In the genomic region with DNA sequence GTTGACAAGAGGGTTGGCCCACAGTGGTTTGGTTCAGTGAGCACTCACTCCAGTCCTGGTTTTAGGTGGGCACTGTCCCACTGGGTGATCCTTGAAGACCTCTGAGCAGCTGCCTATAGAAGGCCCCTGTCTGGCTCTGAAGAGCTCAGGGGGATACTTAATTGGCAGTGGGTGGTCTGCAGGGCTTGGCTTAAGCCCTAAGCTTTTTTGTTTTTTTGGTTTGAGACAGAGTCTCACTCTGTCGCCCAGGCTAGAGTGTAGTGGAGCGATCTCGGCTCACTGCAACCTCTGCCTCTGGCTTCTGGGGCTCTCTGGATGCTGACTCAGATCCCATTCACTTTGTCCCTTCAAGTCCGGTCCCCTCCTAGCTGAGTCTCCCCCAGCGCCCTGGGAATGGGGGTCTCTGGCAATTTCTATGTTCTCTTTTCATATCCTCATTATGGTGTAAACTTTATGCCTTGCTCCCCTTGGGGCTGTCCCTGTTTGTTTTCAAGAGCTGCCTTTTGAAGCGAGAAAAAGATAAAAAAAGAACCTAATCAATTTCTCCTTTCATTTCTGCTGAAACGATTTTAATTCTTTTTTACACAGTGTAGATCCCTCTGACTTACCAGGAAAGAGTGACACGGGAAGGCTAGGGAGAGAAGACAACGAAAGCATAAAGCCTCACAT, we compare ENCODE assay signal across 17 cellular contexts.
"Had no signal": no experiment of that assay in that cellular context is flagged by ENCODE, and none has a peak within 500 bp of the region (broad histone marks: within the 10 kb centered on the region; RNA-seq: fewer than 3 reads in every experiment).

No MANE protein-coding gene starts in this region.

- H3K27ac ChIP-seq: neutrophil, WERI-Rb-1 had no signal

- H3K36me3 ChIP-seq: neutrophil, WERI-Rb-1 had no signal

- H3K36me3 Mint-ChIP-seq: mesothelial cell of epicardium, T-cell, type B pancreatic cell had no signal

- H3K4me2 ChIP-seq: hepatocyte had no signal

- H3K27ac Mint-ChIP-seq: activated naive CD4-positive, alpha-beta T cell treated with anti-CD3 and anti-CD28 coated beads for 36 hours; activated T-helper 17 cell treated with anti-CD3 and anti-CD28 coated beads, Interleukin-2, amount 50 U/mL, for 72 hours; effector memory CD8-positive, alpha-beta T cell; mesothelial cell of epicardium; T-cell; type B pancreatic cell had no signal

- ATAC-seq: activated T-helper 17 cell treated with anti-CD3 and anti-CD28 coated beads, Interleukin-2, amount 50 U/mL, for 72 hours; effector memory CD8-positive, alpha-beta T cell; right cardiac atrium; T-cell had no signal

- H2AFZ ChIP-seq: hepatocyte had no signal

- H3K4me3 Mint-ChIP-seq: activated naive CD4-positive, alpha-beta T cell treated with anti-CD3 and anti-CD28 coated beads for 36 hours; activated T-helper 17 cell treated with anti-CD3 and anti-CD28 coated beads, Interleukin-2, amount 50 U/mL, for 72 hours; effector memory CD8-positive, alpha-beta T cell; mesothelial cell of epicardium; T-cell; type B pancreatic cell had no signal

- H3K9me3 ChIP-seq: neutrophil had no signal

- H3K9me3 Mint-ChIP-seq: activated naive CD4-positive, alpha-beta T cell treated with anti-CD3 and anti-CD28 coated beads for 36 hours; activated T-helper 17 cell treated with anti-CD3 and anti-CD28 coated beads, Interleukin-2, amount 50 U/mL, for 72 hours; effector memory CD8-positive, alpha-beta T cell; mesothelial cell of epicardium; T-cell; type B pancreatic cell had no signal

- H3K79me2 ChIP-seq: hepatocyte had no signal

- H3K4me1 Mint-ChIP-seq: activated T-helper 17 cell treated with anti-CD3 and anti-CD28 coated beads, Interleukin-2, amount 50 U/mL, for 72 hours; T-cell had no signal

- DNase-seq: activated CD4-positive, alpha-beta T cell treated with anti-CD3 and anti-CD28 coated beads for 48 hours; activated CD8-positive, alpha-beta memory T cell treated with anti-CD3 and anti-CD28 coated beads for 24 hours; activated naive CD4-positive, alpha-beta T cell treated with anti-CD3 and anti-CD28 coated beads for 36 hours; central memory CD4-positive, alpha-beta T cell; cortex of kidney; effector memory CD8-positive, alpha-beta T cell; right cardiac atrium; stimulated activated CD4-positive, alpha-beta T cell treated with anti-CD3 and anti-CD28 coated beads, Interleukin-1b, Interleukin-23, amount 100 ng/mL, for 48 hours; stimulated activated naive CD4-positive, alpha-beta T cell; T-cell; T1000; WERI-Rb-1 had no signal

- H3K4me3 ChIP-seq: hepatocyte had no signal
